21 cellular contexts compared by ENCODE assay signal in the genomic region with DNA sequence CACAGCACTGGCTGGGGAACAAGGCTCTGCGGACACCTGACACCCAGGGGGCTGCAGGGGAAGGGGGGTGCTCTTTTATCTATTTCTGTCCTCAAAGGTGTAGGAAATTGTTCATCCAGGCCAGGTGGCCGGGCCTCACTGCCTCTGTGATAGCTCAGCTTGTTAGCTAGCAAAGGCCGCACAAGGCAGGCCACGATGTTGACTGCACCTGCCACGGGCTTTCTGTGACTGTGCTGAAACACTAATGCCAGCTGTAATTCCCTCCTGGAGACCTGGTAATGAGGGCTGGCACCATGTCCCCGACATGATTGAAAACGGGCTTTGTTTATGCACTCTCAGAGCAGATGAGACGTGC.
"Had no signal": no experiment of that assay in that cellular context is flagged by ENCODE, and none has a peak within 500 bp of the region (broad histone marks: within the 10 kb centered on the region; RNA-seq: fewer than 3 reads in every experiment).

No MANE protein-coding gene starts in this region.

- H3K9me3 Mint-ChIP-seq: activated CD8-positive, alpha-beta T cell treated with anti-CD3 and anti-CD28 coated beads for 36 hours; activated naive CD4-positive, alpha-beta T cell treated with anti-CD3 and anti-CD28 coated beads, Interleukin-2, amount 10 ng/mL, durations not matched to agents 7 days and 5 days; immature natural killer cell had no signal

- H3K9me3 ChIP-seq: ascending aorta, breast epithelium, gastrocnemius medialis, ovary, tibial artery, vagina had no signal

- H3K27ac ChIP-seq: ascending aorta, breast epithelium, gastrocnemius medialis, ovary, tibial artery, vagina had no signal

- H3K4me1 ChIP-seq: breast epithelium, gastrocnemius medialis, vagina had no signal

- H3K36me3 Mint-ChIP-seq: activated naive CD4-positive, alpha-beta T cell treated with anti-CD3 and anti-CD28 coated beads, Interleukin-2, amount 10 ng/mL, durations not matched to agents 7 days and 5 days; immature natural killer cell had no signal

- H3K4me3 ChIP-seq: ascending aorta, breast epithelium, gastrocnemius medialis, ovary, tibial artery, vagina had no signal

- H3K4me1 Mint-ChIP-seq: activated naive CD4-positive, alpha-beta T cell treated with anti-CD3 and anti-CD28 coated beads, Interleukin-2, amount 10 ng/mL, durations not matched to agents 7 days and 5 days; immature natural killer cell had no signal

- H3K27ac Mint-ChIP-seq: activated CD8-positive, alpha-beta T cell treated with anti-CD3 and anti-CD28 coated beads for 36 hours; activated naive CD4-positive, alpha-beta T cell treated with anti-CD3 and anti-CD28 coated beads, Interleukin-2, amount 10 ng/mL, durations not matched to agents 7 days and 5 days; activated T-cell treated with anti-CD3 and anti-CD28 coated beads, Interleukin-2, amount 50 U/mL, for 24 hours; activated T-helper 2 cell treated with anti-CD3 and anti-CD28 coated beads, Interferon-gamma antibody, Interleukin-2, Interleukin-4, amounts not matched to agents 10 μg/mL and 5 μg/mL and 100 μg/mL, durations not matched to agents 14 hours and 24 hours and 36 hours; immature natural killer cell had no signal

- H3K27me3 ChIP-seq: ascending aorta, breast epithelium, gastrocnemius medialis, ovary, vagina had no signal

- H3K4me3 Mint-ChIP-seq: activated CD8-positive, alpha-beta T cell treated with anti-CD3 and anti-CD28 coated beads for 36 hours; activated naive CD4-positive, alpha-beta T cell treated with anti-CD3 and anti-CD28 coated beads, Interleukin-2, amount 10 ng/mL, durations not matched to agents 7 days and 5 days; activated T-cell treated with anti-CD3 and anti-CD28 coated beads, Interleukin-2, amount 50 U/mL, for 24 hours; immature natural killer cell; naive thymus-derived CD4-positive, alpha-beta T cell had no signal

- H3K36me3 ChIP-seq: ascending aorta, breast epithelium, gastrocnemius medialis, ovary, tibial artery, vagina had no signal

- DNase-seq: activated CD4-positive, alpha-beta T cell treated with anti-CD3 and anti-CD28 coated beads for 48 hours; activated CD4-positive, CD25-positive, alpha-beta regulatory T cell; activated CD8-positive, alpha-beta T cell treated with anti-CD3 and anti-CD28 coated beads for 36 hours; activated T-cell treated with anti-CD3 and anti-CD28 coated beads, Interleukin-2, amount 50 U/mL, for 24 hours; cerebellar nuclear complex; effector CD4-positive, alpha-beta T cell; gastrocnemius medialis; immature natural killer cell; mesendoderm; naive thymus-derived CD4-positive, alpha-beta T cell; stimulated activated CD8-positive, alpha-beta memory T cell treated with anti-CD3 and anti-CD28 coated beads, Interleukin-4, amount 100 ng/mL, for 48 hours; stimulated activated naive CD4-positive, alpha-beta T cell; T-helper 1 cell; T-helper 9 cell had no signal
